In the genomic region with DNA sequence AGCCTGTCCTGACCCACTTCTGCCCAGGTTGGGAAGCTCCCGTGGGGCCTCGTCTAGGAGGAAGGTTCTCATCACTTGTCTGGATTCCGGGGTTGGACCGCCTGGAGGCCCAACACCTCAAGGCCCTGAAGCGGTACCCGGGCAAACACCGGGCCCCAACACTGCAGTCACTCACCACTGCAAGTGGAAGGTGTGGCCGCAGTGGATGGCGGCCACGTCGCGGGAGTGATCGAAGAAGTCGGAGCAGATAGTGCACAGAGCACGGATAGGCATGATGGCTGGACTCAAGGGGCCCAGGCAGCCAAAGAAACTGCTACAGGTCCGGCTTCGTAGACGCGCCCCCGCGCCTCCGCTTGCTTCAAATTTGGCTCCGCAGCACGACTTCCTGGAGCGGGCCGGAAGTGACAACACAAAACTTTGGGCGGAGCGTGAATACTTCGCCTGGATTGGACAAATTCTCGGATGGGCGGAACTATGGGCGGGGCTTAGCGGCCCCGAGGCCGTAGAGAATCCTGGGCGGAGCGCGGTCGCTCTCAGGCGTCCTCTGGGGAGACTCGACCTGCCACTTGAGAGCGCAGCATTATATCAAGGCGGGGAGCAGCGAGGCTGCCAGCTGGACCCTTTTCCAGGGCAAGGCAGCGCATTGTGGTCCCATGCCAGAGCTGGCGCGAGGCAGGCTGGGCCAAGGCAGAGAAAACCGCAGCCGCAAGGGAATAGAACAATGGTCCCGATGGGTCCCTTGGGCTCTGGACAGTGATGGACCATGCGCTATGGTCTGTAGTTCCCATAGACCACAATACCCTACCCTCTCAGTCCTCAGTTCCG, we compare ENCODE assay signal across 8 cellular contexts. TPM values are rescaled to one million over a fixed set of nuclear protein-coding genes. Genes with fewer than 3 reads are reported as not detected.
DNase-seq lines count a peak whose midpoint lies in the region; FAIRE-seq and TF ChIP-seq lines count a peak whose summit lies in the region.

A gene with protein sequence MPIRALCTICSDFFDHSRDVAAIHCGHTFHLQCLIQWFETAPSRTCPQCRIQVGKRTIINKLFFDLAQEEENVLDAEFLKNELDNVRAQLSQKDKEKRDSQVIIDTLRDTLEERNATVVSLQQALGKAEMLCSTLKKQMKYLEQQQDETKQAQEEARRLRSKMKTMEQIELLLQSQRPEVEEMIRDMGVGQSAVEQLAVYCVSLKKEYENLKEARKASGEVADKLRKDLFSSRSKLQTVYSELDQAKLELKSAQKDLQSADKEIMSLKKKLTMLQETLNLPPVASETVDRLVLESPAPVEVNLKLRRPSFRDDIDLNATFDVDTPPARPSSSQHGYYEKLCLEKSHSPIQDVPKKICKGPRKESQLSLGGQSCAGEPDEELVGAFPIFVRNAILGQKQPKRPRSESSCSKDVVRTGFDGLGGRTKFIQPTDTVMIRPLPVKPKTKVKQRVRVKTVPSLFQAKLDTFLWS (minus strand): TSS at position 384 of the 825 bp plus-strand sequence. CDS start 111 bp downstream, at position 273.

- intact Hi-C loops in stomach (cut with DNase I; ENCODE audit: low total_unique reads), result no loop called here

- peak within 1 kb of the TSS; percentile 87 for H3K27ac Mint-ChIP-seq in neural crest cell (ENCODE audit: unreplicated experiment)

- no peak for TF ChIP-seq POLR2A in stomach (IDR thresholded peaks at IDR 0.05)

- peak within 1 kb of the TSS; percentile 70 to 84 (median 76) for H3K27ac ChIP-seq in stomach

- H3K4me3 Mint-ChIP-seq in neural crest cell, result peak within 1 kb of the TSS; percentile 97

- H3K9me3 Mint-ChIP-seq in neural crest cell, result no peaks in the 10 kb centered on the region

- in situ Hi-C loops in HAP-1 (cut with MboI; ENCODE audit: low sequenced_read_pairs), result no loop called here

- H3K4me1 Mint-ChIP-seq in neural crest cell, result peaks cover 16% of the 10 kb centered on the region

- DNase-seq in HAP-1 (ENCODE audit: low spot score in 2 of 2) (peak; percentile 89 to 97), MG63 (peak; percentile 80), SIG-M5 (lab: John Stamatoyannopoulos, UW) (peak; percentile 45), activated gamma-delta T cell (lab: John Stamatoyannopoulos, UW) (peak; percentile 52), foreskin fibroblast (peak; percentile 85 to 97), neural crest cell (ENCODE audit: low read depth, low spot score) (peak; percentile 97), stomach (peak; percentile 95)

- no peaks in the 10 kb centered on the region for H3K27me3 Mint-ChIP-seq in neural crest cell (ENCODE audit: low read depth)

- H3K9me3 ChIP-seq in HAP-1, result no peaks in the 10 kb centered on the region
- no peaks in the 10 kb centered on the region for H3K9me3 ChIP-seq in MG63
- no peaks in the 10 kb centered on the region for H3K9me3 ChIP-seq in stomach

- no peak for TF ChIP-seq EP300 in stomach (IDR thresholded peaks at IDR 0.05)

- H3K4me1 ChIP-seq in HAP-1, result peaks cover 10% of the 10 kb centered on the region
- H3K4me1 ChIP-seq in stomach, result peaks cover 9 to 15% (median 11%) of the 10 kb centered on the region in 4 donors

- H3K36me3 Mint-ChIP-seq in neural crest cell (ENCODE audit: low read depth), result no peaks in the 10 kb centered on the region

- no peaks in the 10 kb centered on the region for H3K27me3 ChIP-seq in HAP-1 (ENCODE audit: low read depth)
- H3K27me3 ChIP-seq in MG63, result no peaks in the 10 kb centered on the region
- H3K27me3 ChIP-seq in stomach, result no peaks in the 10 kb centered on the region

- FAIRE-seq in G401.6 (lab: Jason Lieb, UNC), result peak; percentile 98

- H3K36me3 ChIP-seq in HAP-1 (replicated peaks) (no peaks in the 10 kb centered on the region), MG63 (no peaks in the 10 kb centered on the region), stomach (no peaks in the 10 kb centered on the region)

- no peak for TF ChIP-seq CTCF in foreskin fibroblast (IDR thresholded peaks at IDR 0.05; ENCODE audit: low read depth, low read length)
- TF ChIP-seq CTCF in neural crest cell (conservative IDR thresholded peaks at IDR 0.05), result no peak
- TF ChIP-seq CTCF in stomach (IDR thresholded peaks at IDR 0.05), result no peak

- 2 to 5% (median 3%) methylated on average over 7 to 52 of the region's 52 CpGs for WGBS in stomach, 5 donors

- H3K4me3 ChIP-seq in HAP-1, result peak within 1 kb of the TSS; percentile 53
- peak within 1 kb of the TSS; percentile 78 for H3K4me3 ChIP-seq in MG63
- H3K4me3 ChIP-seq in foreskin fibroblast (ENCODE audit: low read depth in 1 of 2, low read length in 2 of 2), result peak within 1 kb of the TSS; percentile 72 to 87
- peak within 1 kb of the TSS; percentile 54 to 70 (median 65) for H3K4me3 ChIP-seq in stomach

RNA-seq across cellular contexts. Expression of the gene that starts here (rescaled TPM):
- 4.9 and 18.5 TPM in 2 replicates for total RNA-seq in MG63 (2014; rRNA removed; shearing (Covaris generic); ENCODE audit: low replicate concordance)
- total RNA-seq in neural crest cell, result 33.4 and 38.1 TPM in 2 replicates
- total RNA-seq in stomach, result 1 to 10 TPM in 3 of 5 donors, not detected in 2; 2.3 to 7.0 (median 2.8) TPM
- 1 to 10 TPM; 1.5 to 4.3 (median 2.0) TPM for polyA plus RNA-seq in stomach

Comparison
In these comparisons a context has a peak if more than half of its experiments do, and no peak if none do; other contexts are left out.
1. Peak in every context shown above with its lines: DNase-seq, H3K4me3 ChIP-seq and H3K27ac ChIP-seq.
2. DNase-seq: peak in every context shown above with its lines; median percentile 97 in neural crest cell; 95 in stomach; 93 in HAP-1; 91 in foreskin fibroblast; 80 in MG63; 52 in activated gamma-delta T cell; 45 in SIG-M5.